9 cellular contexts compared by ENCODE assay signal in the genomic region with DNA sequence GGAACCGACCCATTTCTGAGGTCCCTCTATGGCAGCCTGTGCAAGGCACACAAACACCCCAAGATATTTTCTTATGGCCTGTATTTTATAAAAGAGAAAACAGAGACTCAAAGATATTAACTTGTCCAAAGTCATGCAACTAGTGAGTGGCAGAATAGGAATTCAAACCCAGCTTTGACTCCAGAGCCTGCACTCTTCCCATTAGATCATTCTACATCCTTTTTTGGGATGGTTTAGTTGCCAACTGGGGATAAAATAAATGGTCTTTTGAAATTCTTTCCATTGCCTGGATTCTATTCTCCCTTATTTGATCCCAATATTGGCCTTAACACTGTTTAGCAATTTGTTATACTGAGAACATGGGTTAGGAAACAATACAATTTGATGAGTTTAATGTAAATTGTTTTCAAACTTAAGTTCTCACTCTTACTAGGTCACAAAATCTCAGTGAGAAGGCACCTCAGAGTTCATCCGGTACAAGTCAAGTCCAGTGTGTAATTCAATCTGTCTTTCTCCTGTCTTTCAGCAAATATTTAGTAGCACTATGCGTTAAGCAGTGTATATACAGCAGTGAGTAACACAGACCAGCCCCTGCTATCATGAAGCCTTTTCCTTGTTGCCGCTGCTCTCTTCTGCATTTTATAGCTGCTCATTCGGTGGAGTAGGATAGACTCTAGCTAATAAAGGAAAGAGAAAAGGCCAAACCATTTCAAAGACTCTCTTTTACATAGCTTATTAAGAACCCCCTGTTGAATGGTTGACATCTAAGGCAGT.
DNase-seq lines count a peak whose midpoint lies in the region; ATAC-seq and TF ChIP-seq lines count a peak whose summit lies in the region.
"Had no signal": no experiment of that assay in that cellular context is flagged by ENCODE, and none has a peak within 500 bp of the region (broad histone marks: within the 10 kb centered on the region; RNA-seq: fewer than 3 reads in every experiment).

No MANE protein-coding gene starts in this region.

- TF ChIP-seq EP300 in transverse colon (IDR thresholded peaks at IDR 0.05; ENCODE audit: low read depth), result no peak

- H3K9me3 ChIP-seq in transverse colon, result no peaks in the 10 kb centered on the region
- no peaks in the 10 kb centered on the region for H3K9me3 ChIP-seq in BE2C

- H3K4me1 ChIP-seq in mesendoderm (ENCODE audit: control insufficient read depth, low read depth, low read length) (peaks cover 8% of the 10 kb centered on the region), transverse colon (peaks cover 0 to 17% (median 9%) of the 10 kb centered on the region in 4 donors), BE2C (no peaks in the 10 kb centered on the region)

- no peak overlapping the region for H3K23ac ChIP-seq in mesendoderm (ENCODE audit: low read length)

- H3K4me3 Mint-ChIP-seq in activated CD8-positive, alpha-beta T cell treated with anti-CD3 and anti-CD28 coated beads for 36 hours, result no peak overlapping the region
- H3K4me3 Mint-ChIP-seq in activated CD8-positive, alpha-beta T cell treated with anti-CD3 and anti-CD28 coated beads, Interleukin-2, amount 10 ng/mL, durations not matched to agents 7 days and 5 days, result no peak overlapping the region

- no peak for ATAC-seq in activated CD8-positive, alpha-beta T cell treated with anti-CD3 and anti-CD28 coated beads for 36 hours
- no peak for ATAC-seq in activated CD8-positive, alpha-beta T cell treated with anti-CD3 and anti-CD28 coated beads, Interleukin-2, amount 10 ng/mL, durations not matched to agents 7 days and 5 days
- ATAC-seq in HG03457 (IDR thresholded peaks at IDR 0.05; ENCODE audit: unreplicated experiment) (no peak), HG03280 (IDR thresholded peaks at IDR 0.05; ENCODE audit: unreplicated experiment) (no peak)

- H3K4me1 Mint-ChIP-seq in activated CD8-positive, alpha-beta T cell treated with anti-CD3 and anti-CD28 coated beads for 36 hours (ENCODE audit: low read depth), result peaks cover 14% of the 10 kb centered on the region
- H3K4me1 Mint-ChIP-seq in activated CD8-positive, alpha-beta T cell treated with anti-CD3 and anti-CD28 coated beads, Interleukin-2, amount 10 ng/mL, durations not matched to agents 7 days and 5 days (ENCODE audit: low read depth), result peaks cover 4% of the 10 kb centered on the region

- peak overlapping the region; percentile 68 for H3K18ac ChIP-seq in mesendoderm (ENCODE audit: low read length)

- H3K36me3 Mint-ChIP-seq in activated CD8-positive, alpha-beta T cell treated with anti-CD3 and anti-CD28 coated beads for 36 hours (ENCODE audit: low read depth), result no peaks in the 10 kb centered on the region
- no peaks in the 10 kb centered on the region for H3K36me3 Mint-ChIP-seq in activated CD8-positive, alpha-beta T cell treated with anti-CD3 and anti-CD28 coated beads, Interleukin-2, amount 10 ng/mL, durations not matched to agents 7 days and 5 days (ENCODE audit: low read depth)

- H2BK5ac ChIP-seq in mesendoderm (ENCODE audit: low read length), result no peak overlapping the region

- peak overlapping the region; percentile 4 for H3K27ac ChIP-seq in mesendoderm (ENCODE audit: low read depth, low read length)
- H3K27ac ChIP-seq in transverse colon, result peak overlapping the region; percentile 81 to 88 (median 84)

- intact Hi-C loops in activated CD8-positive, alpha-beta T cell treated with anti-CD3 and anti-CD28 coated beads for 36 hours (cut with micrococcal nuclease), result no loop called here
- intact Hi-C loops in transverse colon (cut with DNase I; ENCODE audit: low total_unique reads), result loop anchor here (2.0 kb wide), 1 partner anchor 178 kb away; a partner anchor contains a TSS

- H4K8ac ChIP-seq in mesendoderm (ENCODE audit: low read depth, low read length), result peak overlapping the region; percentile 56

- WGBS in mesendoderm (ENCODE audit: extremely low coverage, insufficient coverage, low lambda C conversion rate), result no CpG with 5 or more reads among the region's 5 CpGs
- WGBS in transverse colon (ENCODE audit: low coverage in 1 of 2), 2 donors, result 24 to 52% methylated on average over 5 of the region's 5 CpGs

- H3K79me2 ChIP-seq in mesendoderm (ENCODE audit: control insufficient read depth, insufficient read depth, low read length), result no peaks in the 10 kb centered on the region

- H3K4ac ChIP-seq in mesendoderm (ENCODE audit: low read depth, low read length), result no peak overlapping the region

- CTCF ChIA-PET in activated CD8-positive, alpha-beta T cell treated with anti-CD3 and anti-CD28 coated beads for 36 hours (lab: Charles Lee), result interaction anchor here (1.0 kb wide), 1 partner anchor 15 kb away, joined by 3 read pairs; no protein-coding TSS in a partner anchor
- CTCF ChIA-PET in activated CD8-positive, alpha-beta T cell treated with anti-CD3 and anti-CD28 coated beads, Interleukin-2, amount 10 ng/mL, durations not matched to agents 7 days and 5 days (lab: Charles Lee), result interaction anchor here (1.5 kb wide), 1 partner anchor 116 kb away, joined by 4 read pairs; no protein-coding TSS in a partner anchor

- TF ChIP-seq POLR2A in transverse colon (IDR thresholded peaks at IDR 0.05), result no peak

- H4K5ac ChIP-seq in mesendoderm (ENCODE audit: low read length), result no peak overlapping the region

- H3K27ac Mint-ChIP-seq in activated CD8-positive, alpha-beta T cell treated with anti-CD3 and anti-CD28 coated beads for 36 hours, result peak overlapping the region; percentile 48
- no peak overlapping the region for H3K27ac Mint-ChIP-seq in activated CD8-positive, alpha-beta T cell treated with anti-CD3 and anti-CD28 coated beads, Interleukin-2, amount 10 ng/mL, durations not matched to agents 7 days and 5 days

- H3K27me3 ChIP-seq in mesendoderm (ENCODE audit: insufficient read depth, low read length, poor library complexity), result no peaks in the 10 kb centered on the region
- H3K27me3 ChIP-seq in transverse colon, result no peaks in the 10 kb centered on the region
- no peaks in the 10 kb centered on the region for H3K27me3 ChIP-seq in BE2C

- no peaks in the 10 kb centered on the region for H3K27me3 Mint-ChIP-seq in activated CD8-positive, alpha-beta T cell treated with anti-CD3 and anti-CD28 coated beads for 36 hours
- H3K27me3 Mint-ChIP-seq in activated CD8-positive, alpha-beta T cell treated with anti-CD3 and anti-CD28 coated beads, Interleukin-2, amount 10 ng/mL, durations not matched to agents 7 days and 5 days (ENCODE audit: low read depth), result no peaks in the 10 kb centered on the region

- H3K36me3 ChIP-seq in mesendoderm (ENCODE audit: control insufficient read depth, insufficient read depth, low read length) (no peaks in the 10 kb centered on the region), transverse colon (no peaks in the 10 kb centered on the region), BE2C (no peaks in the 10 kb centered on the region)

- H3K56ac ChIP-seq in mesendoderm (ENCODE audit: low read length), result no peak overlapping the region

- H3K79me1 ChIP-seq in mesendoderm (ENCODE audit: low read length), result no peaks in the 10 kb centered on the region

- DNase-seq in activated CD8-positive, alpha-beta T cell treated with anti-CD3 and anti-CD28 coated beads for 36 hours, result no peak
- no peak for DNase-seq in activated CD8-positive, alpha-beta T cell treated with anti-CD3 and anti-CD28 coated beads, Interleukin-2, amount 10 ng/mL, durations not matched to agents 7 days and 5 days
- DNase-seq in choroid plexus epithelial cell (ENCODE audit: low read depth) (peak; percentile 47), mesendoderm (no peak), transverse colon (peak; percentile 14), BE2C (no peak)
- DNase-seq: AML-193 had no signal

- no peak for TF ChIP-seq CTCF in activated CD8-positive, alpha-beta T cell treated with anti-CD3 and anti-CD28 coated beads for 36 hours (IDR thresholded peaks at IDR 0.05)
- no peak for TF ChIP-seq CTCF in choroid plexus epithelial cell (conservative IDR thresholded peaks at IDR 0.05; ENCODE audit: low read depth, low read length)
- no peak for TF ChIP-seq CTCF in transverse colon (IDR thresholded peaks at IDR 0.05)
- no peak for TF ChIP-seq CTCF in BE2C (IDR thresholded peaks at IDR 0.05; ENCODE audit: low read depth, low read length)

- in situ Hi-C loops in transverse colon (cut with MboI; ENCODE audit: low pct_ligation_motif_present in 1 of 4, low pct_unique_long_range_greater_than_20kb in 1 of 4, low sequenced_read_pairs in 3 of 4), result no loop called here

- H3K9ac ChIP-seq in mesendoderm (ENCODE audit: low read length), result no peak overlapping the region

- H3K4me3 ChIP-seq in choroid plexus epithelial cell (ENCODE audit: low read depth, low read length), result peak overlapping the region; percentile 54
- H3K4me3 ChIP-seq in mesendoderm (ENCODE audit: low read length), result no peak overlapping the region
- peak overlapping the region in 2 of 4 donors; percentile 18 to 39 for H3K4me3 ChIP-seq in transverse colon
- H3K4me3 ChIP-seq in BE2C (ENCODE audit: low read depth, low read length), result no peak overlapping the region

- H3K4me2 ChIP-seq in mesendoderm (ENCODE audit: low read length), result no peak overlapping the region

- H3K9me3 Mint-ChIP-seq in activated CD8-positive, alpha-beta T cell treated with anti-CD3 and anti-CD28 coated beads for 36 hours, result peaks cover 5% of the 10 kb centered on the region
- no peaks in the 10 kb centered on the region for H3K9me3 Mint-ChIP-seq in activated CD8-positive, alpha-beta T cell treated with anti-CD3 and anti-CD28 coated beads, Interleukin-2, amount 10 ng/mL, durations not matched to agents 7 days and 5 days (ENCODE audit: insufficient read depth)

- peak overlapping the region; percentile 60 for H2BK15ac ChIP-seq in mesendoderm (replicated peaks; ENCODE audit: low read depth)

- POLR2A ChIA-PET in activated CD8-positive, alpha-beta T cell treated with anti-CD3 and anti-CD28 coated beads for 36 hours (lab: Charles Lee), result interaction anchor here (0.6 kb wide), 1 partner anchor 227 kb away, joined by 3 read pairs; no protein-coding TSS in a partner anchor
- POLR2A ChIA-PET in activated CD8-positive, alpha-beta T cell treated with anti-CD3 and anti-CD28 coated beads, Interleukin-2, amount 10 ng/mL, durations not matched to agents 7 days and 5 days (lab: Charles Lee), result no interaction called here

- H2BK120ac ChIP-seq in mesendoderm (ENCODE audit: low read depth, low read length), result no peak overlapping the region

- no peak overlapping the region for H2AK5ac ChIP-seq in mesendoderm (ENCODE audit: low read length)

Comparison
In these comparisons a context has a peak if more than half of its experiments do, and no peak if none do; other contexts are left out.
1. DNase-seq: peak in choroid plexus epithelial cell (single experiment) and transverse colon (single experiment); none in activated CD8-positive, alpha-beta T cell treated with anti-CD3 and anti-CD28 coated beads for 36 hours (single experiment), activated CD8-positive, alpha-beta T cell treated with anti-CD3 and anti-CD28 coated beads, Interleukin-2, amount 10 ng/mL, durations not matched to agents 7 days and 5 days (single experiment), mesendoderm (single experiment) and BE2C (single experiment).